32 cellular contexts compared by ENCODE assay signal in genomic region chr15:64763874-64764273, GRCh38. TPM values are rescaled to one million over a fixed set of nuclear protein-coding genes. Genes with fewer than 3 reads are reported as not detected.
A peak's percentile ranks its signal among the peaks of the same experiment; 100 is the strongest.
DNase-seq lines count a peak whose midpoint lies in the region; ATAC-seq, FAIRE-seq and TF ChIP-seq lines count a peak whose summit lies in the region.
"Had no signal": no experiment of that assay in that cellular context is flagged by ENCODE, and none has a peak within 500 bp of the region (broad histone marks: within the 10 kb centered on the region; RNA-seq: fewer than 3 reads in every experiment).

No MANE protein-coding gene starts in this region.

- no peaks in the 10 kb centered on the region for H3K36me3 Mint-ChIP-seq in stimulated activated naive B cell treated with anti-CD40 and anti-IgM and Interleukin-4, amounts not matched to agents 10 μg/mL and 1 μg/mL and 100 μg/mL, for 72 hours
- no peaks in the 10 kb centered on the region for H3K36me3 Mint-ChIP-seq in activated CD4-positive, alpha-beta T cell treated with anti-CD3 and anti-CD28 coated beads, Interleukin-2, amount 10 ng/mL, durations not matched to agents 24 days and 14 days (ENCODE audit: low read depth)
- H3K36me3 Mint-ChIP-seq: activated naive CD4-positive, alpha-beta T cell treated with anti-CD3 and anti-CD28 coated beads, Interleukin-2, amount 50 U/mL, for 72 hours had no signal

- TF ChIP-seq CTCF in cardiac muscle cell (IDR thresholded peaks at IDR 0.05; ENCODE audit: low read depth, low read length): no peak

- no peaks in the 10 kb centered on the region for H3K27me3 Mint-ChIP-seq in stimulated activated naive B cell treated with anti-CD40 and anti-IgM and Interleukin-4, amounts not matched to agents 10 μg/mL and 1 μg/mL and 100 μg/mL, for 72 hours
- no peaks in the 10 kb centered on the region for H3K27me3 Mint-ChIP-seq in activated CD4-positive, alpha-beta T cell treated with anti-CD3 and anti-CD28 coated beads, Interleukin-2, amount 10 ng/mL, durations not matched to agents 24 days and 14 days
- H3K27me3 Mint-ChIP-seq: activated T-helper 17 cell treated with anti-CD3 and anti-CD28 coated beads, Interleukin-2, amount 50 U/mL, for 72 hours had no signal

- H3K9me3 Mint-ChIP-seq in stimulated activated naive B cell treated with anti-CD40 and anti-IgM and Interleukin-4, amounts not matched to agents 10 μg/mL and 1 μg/mL and 100 μg/mL, for 72 hours: no peaks in the 10 kb centered on the region
- H3K9me3 Mint-ChIP-seq in activated CD4-positive, alpha-beta T cell treated with anti-CD3 and anti-CD28 coated beads, Interleukin-2, amount 10 ng/mL, durations not matched to agents 24 days and 14 days: no peaks in the 10 kb centered on the region
- H3K9me3 Mint-ChIP-seq: activated naive CD4-positive, alpha-beta T cell treated with anti-CD3 and anti-CD28 coated beads, Interleukin-2, amount 50 U/mL, for 72 hours; activated T-helper 17 cell treated with anti-CD3 and anti-CD28 coated beads, Interleukin-2, amount 50 U/mL, for 72 hours; nephron had no signal

- H3K4me1 ChIP-seq in cardiac muscle cell (ENCODE audit: low read depth): peaks cover 58% of the 10 kb centered on the region
- peaks cover 44% of the 10 kb centered on the region for H3K4me1 ChIP-seq in muscle layer of colon (ENCODE audit: insufficient read depth, low read length)
- H3K4me1 ChIP-seq: Caco-2, parathyroid adenoma had no signal

- ATAC-seq in left ventricle myocardium superior (no peak), esophagus mucosa (peak; percentile 17)
- peak; percentile 58 to 69 for ATAC-seq in stimulated activated naive B cell treated with anti-CD40 and anti-IgM and Interleukin-4, amounts not matched to agents 10 μg/mL and 1 μg/mL and 100 μg/mL, for 72 hours (replicated peaks)
- ATAC-seq: activated naive CD4-positive, alpha-beta T cell treated with anti-CD3 and anti-CD28 coated beads, Interleukin-2, amount 50 U/mL, for 72 hours; activated T-helper 17 cell treated with anti-CD3 and anti-CD28 coated beads, Interleukin-2, amount 50 U/mL, for 72 hours; mucosa of descending colon; sciatic nerve had no signal

- no peak for DNase-seq in cardiac muscle cell (ENCODE audit: low read depth in 1 of 2, low spot score in 1 of 2)
- DNase-seq in left ventricle myocardium superior: no peak
- DNase-seq in stimulated activated naive B cell treated with anti-CD40 and anti-IgM and Interleukin-4, amounts not matched to agents 10 μg/mL and 1 μg/mL and 100 μg/mL, for 72 hours: no peak
- no peak for DNase-seq in activated CD4-positive, alpha-beta T cell treated with anti-CD3 and anti-CD28 coated beads, Interleukin-2, amount 10 ng/mL, durations not matched to agents 24 days and 14 days
- no peak for DNase-seq in RCC 7860 (ENCODE audit: low spot score)
- DNase-seq in ACHN: no peak
- DNase-seq: activated CD4-positive, alpha-beta T cell treated with anti-CD3 and anti-CD28 coated beads for 4 hours; amygdala; brain microvascular endothelial cell; Caco-2; glutamatergic neuron; IMR-90; mucosa of descending colon; MV-4-11; NCI-H1436 treated with DMSO at 0.1 percent for 48 hours; NCI-H2081 treated with DMSO at 0.1 percent for 48 hours; PC-9; SIG-M5; stimulated activated CD4-positive, alpha-beta T cell treated with anti-CD3 and anti-CD28 coated beads, Interleukin-12 subunit alpha, Interleukin-12 subunit beta, amount 100 ng/mL, for 4 hours; stimulated activated CD4-positive, alpha-beta T cell treated with anti-CD3 and anti-CD28 coated beads, Interleukin-2, amount 100 ng/mL, for 48 hours; substantia nigra; T-helper 9 cell had no signal

- no peak overlapping the region for H3K27ac Mint-ChIP-seq in stimulated activated naive B cell treated with anti-CD40 and anti-IgM and Interleukin-4, amounts not matched to agents 10 μg/mL and 1 μg/mL and 100 μg/mL, for 72 hours
- no peak overlapping the region for H3K27ac Mint-ChIP-seq in activated CD4-positive, alpha-beta T cell treated with anti-CD3 and anti-CD28 coated beads, Interleukin-2, amount 10 ng/mL, durations not matched to agents 24 days and 14 days
- H3K27ac Mint-ChIP-seq: activated T-helper 17 cell treated with anti-CD3 and anti-CD28 coated beads, Interleukin-2, amount 50 U/mL, for 72 hours; nephron had no signal

- no peak overlapping the region for H3K4me3 Mint-ChIP-seq in stimulated activated naive B cell treated with anti-CD40 and anti-IgM and Interleukin-4, amounts not matched to agents 10 μg/mL and 1 μg/mL and 100 μg/mL, for 72 hours
- no peak overlapping the region for H3K4me3 Mint-ChIP-seq in activated CD4-positive, alpha-beta T cell treated with anti-CD3 and anti-CD28 coated beads, Interleukin-2, amount 10 ng/mL, durations not matched to agents 24 days and 14 days
- H3K4me3 Mint-ChIP-seq: activated T-helper 17 cell treated with anti-CD3 and anti-CD28 coated beads, Interleukin-2, amount 50 U/mL, for 72 hours; nephron had no signal

- intact Hi-C loops in left ventricle myocardium superior (cut with micrococcal nuclease): no loop called here
- intact Hi-C loops in activated CD4-positive, alpha-beta T cell treated with anti-CD3 and anti-CD28 coated beads, Interleukin-2, amount 10 ng/mL, durations not matched to agents 24 days and 14 days (cut with micrococcal nuclease): no loop called here

- no peak overlapping the region for H3K9ac ChIP-seq in muscle layer of colon (ENCODE audit: low read length)
- H3K9ac ChIP-seq: parathyroid adenoma had no signal

- H3K4me1 Mint-ChIP-seq in stimulated activated naive B cell treated with anti-CD40 and anti-IgM and Interleukin-4, amounts not matched to agents 10 μg/mL and 1 μg/mL and 100 μg/mL, for 72 hours: peaks cover 20 to 29% of the 10 kb centered on the region in 2 donors
- no peaks in the 10 kb centered on the region for H3K4me1 Mint-ChIP-seq in activated CD4-positive, alpha-beta T cell treated with anti-CD3 and anti-CD28 coated beads, Interleukin-2, amount 10 ng/mL, durations not matched to agents 24 days and 14 days
- H3K4me1 Mint-ChIP-seq: activated T-helper 17 cell treated with anti-CD3 and anti-CD28 coated beads, Interleukin-2, amount 50 U/mL, for 72 hours; nephron had no signal

- in situ Hi-C loops in ACHN (cut with HindIII; ENCODE audit: low pct_ligation_motif_present, low pct_unique_long_range_greater_than_20kb, low sequenced_read_pairs): no loop called here

- H3K9me3 ChIP-seq in cardiac muscle cell (ENCODE audit: low read depth) (no peaks in the 10 kb centered on the region), muscle layer of colon (ENCODE audit: low read length) (no peaks in the 10 kb centered on the region)
- H3K9me3 ChIP-seq: Caco-2, mucosa of descending colon had no signal

- no peak overlapping the region for H3K4me3 ChIP-seq in cardiac muscle cell
- H3K4me3 ChIP-seq in muscle layer of colon (ENCODE audit: low read depth in 1 of 2, low read length in 2 of 2): no peak overlapping the region
- H3K4me3 ChIP-seq: mucosa of descending colon, PC-9 had no signal

- H3K27ac ChIP-seq in cardiac muscle cell (peak overlapping the region; percentile 99), muscle layer of colon (ENCODE audit: low read depth, low read length) (peak overlapping the region; percentile 80)
- H3K27ac ChIP-seq: 22Rv1, brain microvascular endothelial cell, C4-2B, parathyroid adenoma, PC-9, VCaP had no signal

- no peak for FAIRE-seq in RCC 7860 (lab: Jason Lieb, UNC)

- H3K36me3 ChIP-seq in cardiac muscle cell (no peaks in the 10 kb centered on the region), muscle layer of colon (ENCODE audit: insufficient read depth, low read length) (no peaks in the 10 kb centered on the region)
- H3K36me3 ChIP-seq: brain microvascular endothelial cell had no signal

- H3K27me3 ChIP-seq in cardiac muscle cell: no peaks in the 10 kb centered on the region
- no peaks in the 10 kb centered on the region for H3K27me3 ChIP-seq in muscle layer of colon (ENCODE audit: control insufficient read depth in 1 of 2, insufficient read depth in 2 of 2, low read length in 2 of 2)
- H3K27me3 ChIP-seq: brain microvascular endothelial cell had no signal

RNA-seq across cellular contexts. Expression of gene RBPMS2, which starts 11.5 kb away (rescaled TPM):
- 18.4 and 35.4 TPM in 2 replicates for total RNA-seq in cardiac muscle cell
- polyA plus RNA-seq in cardiac muscle cell: 213 and 223 TPM in 2 replicates
- 213 TPM for total RNA-seq in left ventricle myocardium superior
- total RNA-seq in esophagus mucosa: 0.48 TPM
- 0.12 TPM in 1 of 2 replicates, not detected in the other for total RNA-seq in activated CD4-positive, alpha-beta T cell treated with anti-CD3 and anti-CD28 coated beads, Interleukin-2, amount 10 ng/mL, durations not matched to agents 24 days and 14 days
- total RNA-seq: activated naive CD4-positive, alpha-beta T cell treated with anti-CD3 and anti-CD28 coated beads, Interleukin-2, amount 50 U/mL, for 72 hours; activated T-helper 17 cell treated with anti-CD3 and anti-CD28 coated beads, Interleukin-2, amount 50 U/mL, for 72 hours; IMR-90 had no signal

Comparison
In these comparisons a context has a peak if more than half of its experiments do, and no peak if none do; other contexts are left out.
1. RNA of gene RBPMS2, which starts 11.5 kb away (total RNA-seq): 213 TPM in left ventricle myocardium superior (single experiment) and 18.4 to 35.4 TPM in cardiac muscle cell; 0.48 TPM in esophagus mucosa (single experiment) and 0.12 TPM in activated CD4-positive, alpha-beta T cell treated with anti-CD3 and anti-CD28 coated beads, Interleukin-2, amount 10 ng/mL, durations not matched to agents 24 days and 14 days; every median in the first group is over 10 times any median in the second.